In the genomic region with DNA sequence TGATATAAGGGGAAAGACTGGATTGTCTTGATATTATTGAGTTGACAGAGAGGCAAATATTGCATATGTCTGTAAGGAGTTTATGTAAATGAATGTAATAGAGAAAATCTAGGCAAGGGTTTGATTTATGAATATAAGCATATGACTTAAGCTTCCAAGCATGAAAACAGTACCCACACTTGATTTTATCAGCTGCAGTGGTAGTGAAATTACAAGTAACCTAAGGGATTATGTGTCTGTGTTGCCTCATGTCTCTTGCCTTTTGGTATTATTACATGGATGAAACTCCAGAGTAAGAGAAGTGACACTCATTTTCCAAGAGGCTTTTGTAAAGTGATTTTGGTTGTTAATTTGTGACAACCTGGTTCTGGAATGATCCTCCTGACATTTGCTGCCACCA, we compare ENCODE assay signal across 16 cellular contexts.
DNase-seq lines count a peak whose midpoint lies in the region; ATAC-seq, FAIRE-seq and TF ChIP-seq lines count a peak whose summit lies in the region.
"Had no signal": no experiment of that assay in that cellular context is flagged by ENCODE, and none has a peak within 500 bp of the region (broad histone marks: within the 10 kb centered on the region; RNA-seq: fewer than 3 reads in every experiment).

No MANE protein-coding gene starts in this region.

- H3K4me3 Mint-ChIP-seq in activated CD8-positive, alpha-beta T cell treated with anti-CD3 and anti-CD28 coated beads for 36 hours, result no peak overlapping the region
- H3K4me3 Mint-ChIP-seq in activated T-helper 1 cell treated with anti-CD3 and anti-CD28 coated beads, Interleukin-12 subunit alpha, Interleukin-12 subunit beta, Interleukin-2, Interleukin-4 antibody, amounts not matched to agents 30 ng/mL and 10 ng/mL and 1 ng/mL, durations not matched to agents 14 hours and 24 hours and 36 hours, result no peak overlapping the region
- H3K4me3 Mint-ChIP-seq: IgD-negative memory B cell had no signal

- no peaks in the 10 kb centered on the region for H3K36me3 Mint-ChIP-seq in activated CD8-positive, alpha-beta T cell treated with anti-CD3 and anti-CD28 coated beads for 36 hours (ENCODE audit: low read depth)
- H3K36me3 Mint-ChIP-seq in activated T-helper 1 cell treated with anti-CD3 and anti-CD28 coated beads, Interleukin-12 subunit alpha, Interleukin-12 subunit beta, Interleukin-2, Interleukin-4 antibody, amounts not matched to agents 30 ng/mL and 10 ng/mL and 1 ng/mL, durations not matched to agents 14 hours and 24 hours and 36 hours (ENCODE audit: low read depth), result no peaks in the 10 kb centered on the region
- H3K36me3 Mint-ChIP-seq: IgD-negative memory B cell had no signal

- intact Hi-C loops in activated CD8-positive, alpha-beta T cell treated with anti-CD3 and anti-CD28 coated beads for 36 hours (cut with micrococcal nuclease), result no loop called here
- intact Hi-C loops in activated T-helper 1 cell treated with anti-CD3 and anti-CD28 coated beads, Interleukin-12 subunit alpha, Interleukin-12 subunit beta, Interleukin-2, Interleukin-4 antibody, amounts not matched to agents 30 ng/mL and 10 ng/mL and 1 ng/mL, durations not matched to agents 14 hours and 24 hours and 36 hours (cut with micrococcal nuclease), result no loop called here

- peak; percentile 74 for ATAC-seq in SK-N-SH treated with all-trans-retinoic acid at 6 μM for 48 hours
- ATAC-seq in activated CD8-positive, alpha-beta T cell treated with anti-CD3 and anti-CD28 coated beads for 36 hours, result no peak
- ATAC-seq: Panc1 had no signal

- H3K4me3 ChIP-seq in fibroblast of pulmonary artery (replicated peaks; ENCODE audit: low read depth, low read length), result no peak overlapping the region

- no peak for FAIRE-seq in HTR-8/SVneo (lab: Jason Lieb, UNC)

- POLR2A ChIA-PET in activated CD8-positive, alpha-beta T cell treated with anti-CD3 and anti-CD28 coated beads for 36 hours (lab: Charles Lee), result no interaction called here

- no peak for TF ChIP-seq CTCF in fibroblast of pulmonary artery (IDR thresholded peaks at IDR 0.05; ENCODE audit: low read length, missing control alignments)
- TF ChIP-seq CTCF in activated CD8-positive, alpha-beta T cell treated with anti-CD3 and anti-CD28 coated beads for 36 hours (IDR thresholded peaks at IDR 0.05), result no peak

- CTCF ChIA-PET in activated CD8-positive, alpha-beta T cell treated with anti-CD3 and anti-CD28 coated beads for 36 hours (lab: Charles Lee), result no interaction called here

- H3K9me3 Mint-ChIP-seq in activated CD8-positive, alpha-beta T cell treated with anti-CD3 and anti-CD28 coated beads for 36 hours, result no peaks in the 10 kb centered on the region
- no peaks in the 10 kb centered on the region for H3K9me3 Mint-ChIP-seq in activated T-helper 1 cell treated with anti-CD3 and anti-CD28 coated beads, Interleukin-12 subunit alpha, Interleukin-12 subunit beta, Interleukin-2, Interleukin-4 antibody, amounts not matched to agents 30 ng/mL and 10 ng/mL and 1 ng/mL, durations not matched to agents 14 hours and 24 hours and 36 hours

- H3K27ac Mint-ChIP-seq in activated CD8-positive, alpha-beta T cell treated with anti-CD3 and anti-CD28 coated beads for 36 hours, result no peak overlapping the region
- no peak overlapping the region for H3K27ac Mint-ChIP-seq in activated T-helper 1 cell treated with anti-CD3 and anti-CD28 coated beads, Interleukin-12 subunit alpha, Interleukin-12 subunit beta, Interleukin-2, Interleukin-4 antibody, amounts not matched to agents 30 ng/mL and 10 ng/mL and 1 ng/mL, durations not matched to agents 14 hours and 24 hours and 36 hours
- H3K27ac Mint-ChIP-seq: IgD-negative memory B cell had no signal

- H3K27me3 Mint-ChIP-seq in activated CD8-positive, alpha-beta T cell treated with anti-CD3 and anti-CD28 coated beads for 36 hours, result no peaks in the 10 kb centered on the region
- H3K27me3 Mint-ChIP-seq in activated T-helper 1 cell treated with anti-CD3 and anti-CD28 coated beads, Interleukin-12 subunit alpha, Interleukin-12 subunit beta, Interleukin-2, Interleukin-4 antibody, amounts not matched to agents 30 ng/mL and 10 ng/mL and 1 ng/mL, durations not matched to agents 14 hours and 24 hours and 36 hours (ENCODE audit: insufficient read depth), result no peaks in the 10 kb centered on the region
- H3K27me3 Mint-ChIP-seq: IgD-negative memory B cell had no signal

- H3K4me1 Mint-ChIP-seq in activated CD8-positive, alpha-beta T cell treated with anti-CD3 and anti-CD28 coated beads for 36 hours (ENCODE audit: low read depth), result no peaks in the 10 kb centered on the region
- no peaks in the 10 kb centered on the region for H3K4me1 Mint-ChIP-seq in activated T-helper 1 cell treated with anti-CD3 and anti-CD28 coated beads, Interleukin-12 subunit alpha, Interleukin-12 subunit beta, Interleukin-2, Interleukin-4 antibody, amounts not matched to agents 30 ng/mL and 10 ng/mL and 1 ng/mL, durations not matched to agents 14 hours and 24 hours and 36 hours (ENCODE audit: low read depth)
- H3K4me1 Mint-ChIP-seq: IgD-negative memory B cell had no signal

- DNase-seq in EH (ENCODE audit: low read depth), result peak; percentile 41
- peak; percentile 10 for DNase-seq in HTR-8/SVneo (ENCODE audit: insufficient read length, low spot score)
- DNase-seq in fibroblast of pulmonary artery (ENCODE audit: low read depth), result peak; percentile 2
- no peak for DNase-seq in activated CD8-positive, alpha-beta T cell treated with anti-CD3 and anti-CD28 coated beads for 36 hours
- no peak for DNase-seq in activated naive CD4-positive, alpha-beta T cell treated with anti-CD3 and anti-CD28 coated beads, Interleukin-2, amount 50 U/mL, for 16 hours
- no peak for DNase-seq in activated T-helper 1 cell treated with anti-CD3 and anti-CD28 coated beads, Interleukin-12 subunit alpha, Interleukin-12 subunit beta, Interleukin-2, Interleukin-4 antibody, amounts not matched to agents 30 ng/mL and 10 ng/mL and 1 ng/mL, durations not matched to agents 14 hours and 24 hours and 36 hours (ENCODE audit: low spot score)
- DNase-seq in NCI-H526 treated with DMSO at 0.1 percent for 48 hours (lab: John Stamatoyannopoulos, UW), result no peak
- DNase-seq: AML-193, Caco-2, GOT3, NCI-H1105 treated with DMSO at 0.1 percent for 48 hours, NCI-H187, NCI-H510A treated with DMSO at 0.1 percent for 48 hours had no signal

TF ChIP-seq in SK-N-SH treated with all-trans-retinoic acid at 6 μM for 48 hours, 23 proteins besides CTCF, POLR2A, EP300 and RAD21:
- TF ChIP-seq ZC3H10 (CRISPR knock-in tag; IDR thresholded peaks at IDR 0.05), result peak; percentile 13; the same call in 1 of the 2 replicates
- 0 out of 2 replicates have a peak, but pooled peaks have one; percentile 24 for TF ChIP-seq TOX (CRISPR knock-in tag; IDR thresholded peaks at IDR 0.05; ENCODE audit: borderline replicate concordance)
- TF ChIP-seq RARB (CRISPR knock-in tag; IDR thresholded peaks at IDR 0.05), result 0 out of 2 replicates have a peak, but pooled peaks have one; percentile 29
- TF ChIP-seq, protein P1, sequence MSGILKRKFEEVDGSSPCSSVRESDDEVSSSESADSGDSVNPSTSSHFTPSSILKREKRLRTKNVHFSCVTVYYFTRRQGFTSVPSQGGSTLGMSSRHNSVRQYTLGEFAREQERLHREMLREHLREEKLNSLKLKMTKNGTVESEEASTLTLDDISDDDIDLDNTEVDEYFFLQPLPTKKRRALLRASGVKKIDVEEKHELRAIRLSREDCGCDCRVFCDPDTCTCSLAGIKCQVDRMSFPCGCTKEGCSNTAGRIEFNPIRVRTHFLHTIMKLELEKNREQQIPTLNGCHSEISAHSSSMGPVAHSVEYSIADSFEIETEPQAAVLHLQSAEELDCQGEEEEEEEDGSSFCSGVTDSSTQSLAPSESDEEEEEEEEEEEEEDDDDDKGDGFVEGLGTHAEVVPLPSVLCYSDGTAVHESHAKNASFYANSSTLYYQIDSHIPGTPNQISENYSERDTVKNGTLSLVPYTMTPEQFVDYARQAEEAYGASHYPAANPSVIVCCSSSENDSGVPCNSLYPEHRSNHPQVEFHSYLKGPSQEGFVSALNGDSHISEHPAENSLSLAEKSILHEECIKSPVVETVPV (CRISPR knock-in tag; IDR thresholded peaks at IDR 0.05), result no peak
TF ChIP-seq in SK-N-SH treated with all-trans-retinoic acid at 6 μM for 48 hours: peak in this region for 3.

Comparison
In these comparisons a context has a peak if more than half of its experiments do, and no peak if none do; other contexts are left out.
1. DNase-seq: peak in EH (single experiment), HTR-8/SVneo (single experiment) and fibroblast of pulmonary artery (single experiment); none in activated CD8-positive, alpha-beta T cell treated with anti-CD3 and anti-CD28 coated beads for 36 hours (single experiment), activated naive CD4-positive, alpha-beta T cell treated with anti-CD3 and anti-CD28 coated beads, Interleukin-2, amount 50 U/mL, for 16 hours (single experiment), activated T-helper 1 cell treated with anti-CD3 and anti-CD28 coated beads, Interleukin-12 subunit alpha, Interleukin-12 subunit beta, Interleukin-2, Interleukin-4 antibody, amounts not matched to agents 30 ng/mL and 10 ng/mL and 1 ng/mL, durations not matched to agents 14 hours and 24 hours and 36 hours (single experiment) and NCI-H526 treated with DMSO at 0.1 percent for 48 hours (single experiment).